Comparison of ENCODE assay signal across 19 cellular contexts in the genomic region with DNA sequence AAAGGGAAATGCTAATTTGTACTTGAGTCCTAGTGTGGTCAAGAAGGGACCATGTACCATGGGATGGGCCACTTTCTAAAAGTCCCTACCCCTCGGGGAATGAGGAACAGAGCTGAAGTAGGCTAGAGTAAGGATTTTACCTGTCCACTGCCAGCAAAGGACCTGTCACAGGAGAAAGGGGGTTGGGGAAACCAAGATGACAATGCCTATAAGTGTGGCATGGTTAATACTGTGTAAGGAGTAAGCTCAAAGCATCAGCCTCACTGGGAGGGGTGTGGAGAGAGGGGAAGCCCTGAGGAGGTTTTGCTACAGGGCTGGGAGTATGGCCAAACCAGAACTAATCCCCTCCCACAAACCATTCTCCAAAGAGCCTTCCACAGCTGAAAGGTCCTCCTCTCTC. TPM values are rescaled to one million over a fixed set of nuclear protein-coding genes. Genes with fewer than 3 reads are reported as not detected.
DNase-seq lines count a peak whose midpoint lies in the region; ATAC-seq and TF ChIP-seq lines count a peak whose summit lies in the region.
"Had no signal": no experiment of that assay in that cellular context is flagged by ENCODE, and none has a peak within 500 bp of the region (broad histone marks: within the 10 kb centered on the region; RNA-seq: fewer than 3 reads in every experiment).

No MANE protein-coding gene starts in this region.

- no peaks in the 10 kb centered on the region for H3K4me1 Mint-ChIP-seq in effector memory CD8-positive, alpha-beta T cell (ENCODE audit: low read depth in 2 of 2)
- H3K4me1 Mint-ChIP-seq: activated naive CD8-positive, alpha-beta T cell treated with anti-CD3 and anti-CD28 coated beads for 36 hours had no signal

- no peaks in the 10 kb centered on the region for H3K9me3 ChIP-seq in Panc1 (ENCODE audit: control insufficient read depth, insufficient read depth, low read depth, low read length)
- H3K9me3 ChIP-seq in esophagus muscularis mucosa: no peaks in the 10 kb centered on the region
- H3K9me3 ChIP-seq in Karpas-422 (ENCODE audit: low read length): no peaks in the 10 kb centered on the region; the same call in 1 of the 2 replicates
- H3K9me3 ChIP-seq: mucosa of descending colon, testis had no signal

- TF ChIP-seq CTCF in Panc1 (IDR thresholded peaks at IDR 0.05): no peak
- no peak for TF ChIP-seq CTCF in esophagus muscularis mucosa (IDR thresholded peaks at IDR 0.05)

- H3K27me3 ChIP-seq in Panc1 (ENCODE audit: control insufficient read depth, insufficient read depth, low read length): no peaks in the 10 kb centered on the region
- H3K27me3 ChIP-seq in esophagus muscularis mucosa: no peaks in the 10 kb centered on the region
- no peaks in the 10 kb centered on the region for H3K27me3 ChIP-seq in Karpas-422 (ENCODE audit: low read length)
- H3K27me3 ChIP-seq: brain microvascular endothelial cell, testis had no signal

- H3K27ac ChIP-seq in Panc1 (ENCODE audit: low read length): no peak overlapping the region
- H3K27ac ChIP-seq in esophagus muscularis mucosa (replicated peaks in 1 of 4): no peak overlapping the region
- H3K27ac ChIP-seq in skin epidermis: peak overlapping the region in 15 of 21 experiments; percentile 4 to 79 (median 42)
- H3K27ac ChIP-seq in Karpas-422 (ENCODE audit: low read length): no peak overlapping the region
- H3K27ac ChIP-seq: brain microvascular endothelial cell, HL-60, testis had no signal

- peak; percentile 49 for ATAC-seq in Panc1
- no peak for ATAC-seq in effector memory CD8-positive, alpha-beta T cell (replicated peaks)
- ATAC-seq in HG03280 (IDR thresholded peaks at IDR 0.05; ENCODE audit: unreplicated experiment): no peak
- no peak for ATAC-seq in GM19023 (IDR thresholded peaks at IDR 0.05; ENCODE audit: unreplicated experiment)
- ATAC-seq: mucosa of descending colon had no signal

- no peak overlapping the region for H3K4me3 Mint-ChIP-seq in effector memory CD8-positive, alpha-beta T cell
- H3K4me3 Mint-ChIP-seq: activated naive CD8-positive, alpha-beta T cell treated with anti-CD3 and anti-CD28 coated beads for 36 hours had no signal

- no peak for TF ChIP-seq EP300 in esophagus muscularis mucosa (IDR thresholded peaks at IDR 0.05)

- H3K36me3 ChIP-seq in Panc1 (ENCODE audit: control insufficient read depth, insufficient read depth, low read length): no peaks in the 10 kb centered on the region
- H3K36me3 ChIP-seq in esophagus muscularis mucosa: no peaks in the 10 kb centered on the region
- H3K36me3 ChIP-seq in Karpas-422 (ENCODE audit: insufficient read depth, low read length): no peaks in the 10 kb centered on the region
- H3K36me3 ChIP-seq: brain microvascular endothelial cell had no signal

- TF ChIP-seq POLR2A in esophagus muscularis mucosa (IDR thresholded peaks at IDR 0.05; ENCODE audit: low read depth): no peak

- no peaks in the 10 kb centered on the region for H3K79me2 ChIP-seq in Karpas-422 (ENCODE audit: low read length)

- in situ Hi-C loops in Panc1 (cut with HindIII; ENCODE audit: low pct_unique_long_range_greater_than_20kb, low sequenced_read_pairs): no loop called here

- H3K9ac ChIP-seq in Karpas-422 (ENCODE audit: low read length): no peak overlapping the region

- H2AFZ ChIP-seq in Karpas-422 (ENCODE audit: low read length): no peak overlapping the region

- POLR2A ChIA-PET in Panc1 (lab: Charles Lee): no interaction called here

- peaks cover 25 to 61% of the 10 kb centered on the region in 2 donors for H3K27me3 Mint-ChIP-seq in effector memory CD8-positive, alpha-beta T cell
- H3K27me3 Mint-ChIP-seq: activated naive CD8-positive, alpha-beta T cell treated with anti-CD3 and anti-CD28 coated beads for 36 hours had no signal

- peak; percentile 70 for DNase-seq in EH (ENCODE audit: low read depth)
- no peak for DNase-seq in Panc1 (ENCODE audit: low read depth, low spot score)
- peak; percentile 62 for DNase-seq in esophagus muscularis mucosa (ENCODE audit: extremely low spot score)
- DNase-seq in effector memory CD8-positive, alpha-beta T cell: no peak
- DNase-seq in Karpas-422: no peak
- DNase-seq: activated CD4-positive, alpha-beta T cell treated with anti-CD3 and anti-CD28 coated beads for 1 hour; activated naive CD8-positive, alpha-beta T cell treated with anti-CD3 and anti-CD28 coated beads for 36 hours; mucosa of descending colon; NCI-H187; NCI-H446; testis had no signal

- no peaks in the 10 kb centered on the region for H3K9me2 ChIP-seq in Karpas-422 (replicated peaks; ENCODE audit: insufficient read depth, low read length)

- CTCF ChIA-PET in Panc1 (lab: Charles Lee): no interaction called here

- no peak overlapping the region for H3K4me2 ChIP-seq in Karpas-422 (ENCODE audit: low read depth, low read length, poor library complexity, severe bottlenecking)

- peaks cover 4% of the 10 kb centered on the region; the same call in 1 of the 2 replicates for H3K4me1 ChIP-seq in Panc1 (ENCODE audit: control insufficient read depth, insufficient read depth, low read length)
- H3K4me1 ChIP-seq in esophagus muscularis mucosa: peaks cover 0 to 5% (median 0%) of the 10 kb centered on the region in 4 donors
- no peaks in the 10 kb centered on the region for H3K4me1 ChIP-seq in Karpas-422 (ENCODE audit: low read length)
- H3K4me1 ChIP-seq: testis had no signal

- 75% methylated on average over 1 of the region's 1 CpG for WGBS in esophagus muscularis mucosa

- intact Hi-C loops in Panc1 (cut with micrococcal nuclease; ENCODE audit: unreplicated experiment) (no loop called here), esophagus muscularis mucosa (cut with DNase I) (no loop called here)

- H3K27ac Mint-ChIP-seq in effector memory CD8-positive, alpha-beta T cell: no peak overlapping the region
- H3K27ac Mint-ChIP-seq: activated naive CD8-positive, alpha-beta T cell treated with anti-CD3 and anti-CD28 coated beads for 36 hours had no signal

- no TSS peak for BruUV-seq in Panc1 (replicated peaks; lab: Mats Ljungman, UMichigan)

- H3K4me3 ChIP-seq in Panc1 (ENCODE audit: low read depth in 2 of 2, low read length in 2 of 2) (no peak overlapping the region), esophagus muscularis mucosa (no peak overlapping the region), skin epidermis (peak overlapping the region in 1 of 7 experiments; percentile 1), Karpas-422 (ENCODE audit: low read length) (no peak overlapping the region)
- H3K4me3 ChIP-seq: mucosa of descending colon, testis had no signal

- no peaks in the 10 kb centered on the region for H4K20me1 ChIP-seq in Karpas-422 (ENCODE audit: insufficient read depth, low read depth, low read length)

- H3K9me3 Mint-ChIP-seq in effector memory CD8-positive, alpha-beta T cell: no peaks in the 10 kb centered on the region

- no peaks in the 10 kb centered on the region for H3K36me3 Mint-ChIP-seq in effector memory CD8-positive, alpha-beta T cell (ENCODE audit: insufficient read depth)
- H3K36me3 Mint-ChIP-seq: activated naive CD8-positive, alpha-beta T cell treated with anti-CD3 and anti-CD28 coated beads for 36 hours had no signal

RNA-seq across cellular contexts. Expression of gene GKN2, which starts 15.8 kb away (rescaled TPM):
- total RNA-seq in Panc1 (2021; ENCODE audit: unreplicated experiment): not detected
- not detected for polyA plus RNA-seq in Panc1 (2012; ENCODE audit: insufficient read length)
- total RNA-seq in esophagus muscularis mucosa: not detected
- not detected in 2 replicates for total RNA-seq in Karpas-422 (2014; rRNA removed; shearing (Covaris generic); ENCODE audit: low replicate concordance)
- total RNA-seq: activated naive CD8-positive, alpha-beta T cell treated with anti-CD3 and anti-CD28 coated beads for 36 hours; epithelial cell of proximal tubule; G401; glomerular endothelial cell; mucosa of descending colon; testis had no signal

RNA-seq across cellular contexts. Expression of gene GKN1, which starts 37.5 kb away (rescaled TPM):
- total RNA-seq in Panc1 (2021; ENCODE audit: unreplicated experiment) (not detected), esophagus muscularis mucosa (not detected)
- polyA plus RNA-seq in Panc1 (2012; ENCODE audit: insufficient read length): not detected
- total RNA-seq in Karpas-422 (2014; rRNA removed; shearing (Covaris generic); ENCODE audit: low replicate concordance): not detected in 2 replicates
- total RNA-seq: activated naive CD8-positive, alpha-beta T cell treated with anti-CD3 and anti-CD28 coated beads for 36 hours; epithelial cell of proximal tubule; G401; glomerular endothelial cell; mucosa of descending colon; testis had no signal

Comparison
In these comparisons a context has a peak if more than half of its experiments do, and no peak if none do; other contexts are left out.
1. DNase-seq: peak in EH (single experiment) and esophagus muscularis mucosa (single experiment); none in Panc1 (single experiment), effector memory CD8-positive, alpha-beta T cell (0 of 3) and Karpas-422 (single experiment).
2. H3K27ac ChIP-seq: peak in skin epidermis (15 of 21); none in Panc1 (single experiment), esophagus muscularis mucosa (0 of 4) and Karpas-422 (single experiment).